ENCODE assay signal across 31 cellular contexts in the genomic region with DNA sequence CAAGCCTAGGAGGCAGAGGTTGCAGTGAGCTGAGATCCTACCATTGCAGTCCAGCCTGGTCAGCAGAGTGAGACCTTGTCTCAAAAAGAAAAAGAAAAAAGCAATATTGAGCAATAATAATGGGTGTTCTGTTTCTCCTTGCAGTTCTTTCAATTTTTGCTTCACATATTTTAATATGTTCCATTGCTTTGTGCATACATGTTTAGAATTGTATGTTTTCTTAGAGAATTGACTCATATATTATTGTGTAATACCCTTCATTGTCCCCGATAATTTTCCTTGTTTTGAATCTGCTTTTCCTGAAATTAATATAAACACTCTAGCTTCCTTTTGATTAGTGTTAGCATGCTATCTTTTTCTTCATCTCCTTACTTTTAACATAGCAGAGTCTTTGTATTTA.
"Had no signal": no experiment of that assay in that cellular context is flagged by ENCODE, and none has a peak within 500 bp of the region (broad histone marks: within the 10 kb centered on the region; RNA-seq: fewer than 3 reads in every experiment).

No MANE protein-coding gene starts in this region.

- FAIRE-seq: astrocyte had no signal

- DNase-seq: activated CD4-positive, alpha-beta memory T cell treated with anti-CD3 and anti-CD28 coated beads for 36 hours; activated CD4-positive, alpha-beta T cell treated with anti-CD3 and anti-CD28 coated beads for 36 hours; activated CD4-positive, alpha-beta T cell treated with anti-CD3 and anti-CD28 coated beads, Interleukin-2, amount 10 ng/mL, durations not matched to agents 24 days and 14 days; activated CD4-positive, CD25-positive, alpha-beta regulatory T cell; activated CD4-positive, CD25-positive, alpha-beta regulatory T cell treated with anti-CD3 and anti-CD28 coated beads, Interleukin-2, amount 50 U/mL, for 72 hours; activated CD8-positive, alpha-beta memory T cell treated with anti-CD3 and anti-CD28 coated beads, Interleukin-2, amount 10 ng/mL, durations not matched to agents 7 days and 5 days; activated CD8-positive, alpha-beta memory T cell treated with anti-CD3 and anti-CD28 coated beads, Interleukin-2, amount 50 U/mL, for 48 hours; activated CD8-positive, alpha-beta T cell treated with anti-CD3 and anti-CD28 coated beads, Interleukin-2, amount 10 ng/mL, durations not matched to agents 7 days and 5 days; activated gamma-delta T cell; activated naive CD4-positive, alpha-beta T cell; activated naive CD4-positive, alpha-beta T cell treated with anti-CD3 and anti-CD28 coated beads, Interleukin-2, amount 10 ng/mL, durations not matched to agents 7 days and 5 days; activated naive CD8-positive, alpha-beta T cell treated with anti-CD3 and anti-CD28 coated beads, Interleukin-2, amount 10 ng/mL, durations not matched to agents 7 days and 5 days; activated T-cell treated with anti-CD3 and anti-CD28 coated beads for 4 hours; activated T-cell treated with anti-CD3 and anti-CD28 coated beads, Interleukin-2, amount 50 U/mL, for 24 hours; activated T-cell treated with anti-CD3 and anti-CD28 coated beads, Interleukin-2, amount 50 U/mL, for 72 hours; amniotic stem cell; anterior cingulate cortex; brain microvascular endothelial cell; caudate nucleus; cortex of kidney; dermis blood vessel endothelial cell; effector CD4-positive, alpha-beta T cell; effector memory CD8-positive, alpha-beta T cell; esophagus squamous epithelium; foreskin fibroblast; glutamatergic neuron; heart left ventricle; T-helper 2 cell had no signal

- H3K36me3 ChIP-seq: brain microvascular endothelial cell, esophagus squamous epithelium had no signal

- H3K27me3 ChIP-seq: brain microvascular endothelial cell, esophagus squamous epithelium, heart left ventricle had no signal

- H3K27ac ChIP-seq: brain microvascular endothelial cell, epithelial cell of prostate, esophagus squamous epithelium, heart left ventricle had no signal

- H3K4me3 ChIP-seq: esophagus squamous epithelium, heart left ventricle had no signal

- ATAC-seq: activated CD4-positive, alpha-beta T cell treated with anti-CD3 and anti-CD28 coated beads for 36 hours; activated CD8-positive, alpha-beta memory T cell treated with anti-CD3 and anti-CD28 coated beads, Interleukin-2, amount 10 ng/mL, durations not matched to agents 7 days and 5 days; activated CD8-positive, alpha-beta T cell treated with anti-CD3 and anti-CD28 coated beads, Interleukin-2, amount 10 ng/mL, durations not matched to agents 7 days and 5 days; activated naive CD4-positive, alpha-beta T cell treated with anti-CD3 and anti-CD28 coated beads, Interleukin-2, amount 50 U/mL, for 72 hours; activated T-cell treated with anti-CD3 and anti-CD28 coated beads, Interleukin-2, amount 50 U/mL, for 72 hours; effector memory CD8-positive, alpha-beta T cell; heart left ventricle had no signal

- H3K4me1 ChIP-seq: esophagus squamous epithelium, heart left ventricle had no signal
